9 cellular contexts compared by ENCODE assay signal in genomic region chr18:35616664-35617423, GRCh38. TPM values are rescaled to one million over a fixed set of nuclear protein-coding genes. Genes with fewer than 3 reads are reported as not detected.
DNase-seq lines count a peak whose midpoint lies in the region; ATAC-seq, FAIRE-seq and TF ChIP-seq lines count a peak whose summit lies in the region.
"Had no signal": no experiment of that assay in that cellular context is flagged by ENCODE, and none has a peak within 500 bp of the region (broad histone marks: within the 10 kb centered on the region; RNA-seq: fewer than 3 reads in every experiment).

No MANE protein-coding gene starts in this region.

- H2BK20ac ChIP-seq in H1 (ENCODE audit: low read length), result no peak overlapping the region

- no peak overlapping the region for H4K91ac ChIP-seq in H1 (replicated peaks; ENCODE audit: insufficient read length, low read length)

- no peaks in the 10 kb centered on the region for H3K36me3 Mint-ChIP-seq in activated CD4-positive, alpha-beta T cell treated with anti-CD3 and anti-CD28 coated beads, Interleukin-2, amount 10 ng/mL, durations not matched to agents 24 days and 14 days (ENCODE audit: low read depth)
- peaks cover 0 to 4% (median 0%) of the 10 kb centered on the region in 5 donors for H3K36me3 Mint-ChIP-seq in naive thymus-derived CD4-positive, alpha-beta T cell

- no peak overlapping the region for H2BK120ac ChIP-seq in H1 (replicated peaks; ENCODE audit: low read depth, low read length)

- TF ChIP-seq POLR2A in H54 (IDR thresholded peaks at IDR 0.05; ENCODE audit: low read depth, low read length) (no peak), H1 (IDR thresholded peaks at IDR 0.05; ENCODE audit: control extremely low read depth in 1 of 2, low read depth in 2 of 2, low read length in 2 of 2) (no peak)

- H4K20me1 ChIP-seq in Loucy (ENCODE audit: insufficient read depth, low read length, poor library complexity, severe bottlenecking) (peaks cover 3% of the 10 kb centered on the region), H1 (replicated peaks in 1 of 2; ENCODE audit: control insufficient read depth in 1 of 2, insufficient read depth in 2 of 2, low read length in 2 of 2) (no peaks in the 10 kb centered on the region)

- H3K27ac ChIP-seq in H1 (ENCODE audit: low read depth, low read length), result 0 out of 2 replicates have a peak overlapping the region, but pooled peaks have one; percentile 2
- H3K27ac ChIP-seq in naive thymus-derived CD4-positive, alpha-beta T cell (ENCODE audit: low read depth, low read length), result peak overlapping the region; percentile 70

- H3K9ac ChIP-seq in Loucy (ENCODE audit: low read depth, low read length, poor library complexity, severe bottlenecking), result peak overlapping the region; percentile 58
- H3K9ac ChIP-seq in H1 (replicated peaks in 1 of 4; ENCODE audit: extremely low read depth in 1 of 4, low read depth in 3 of 4, low read length in 3 of 4), result no peak overlapping the region

- peak overlapping the region; percentile 69 for H3K4me3 ChIP-seq in Loucy (ENCODE audit: low read length, poor library complexity, severe bottlenecking)
- H3K4me3 ChIP-seq in H1 (ENCODE audit: extremely low read depth in 1 of 4, insufficient read depth in 2 of 4, low read depth in 3 of 4, low read length in 4 of 4), result no peak overlapping the region
- peak overlapping the region; percentile 43 for H3K4me3 ChIP-seq in naive thymus-derived CD4-positive, alpha-beta T cell (ENCODE audit: low read length)

- intact Hi-C loops in activated CD4-positive, alpha-beta T cell treated with anti-CD3 and anti-CD28 coated beads, Interleukin-2, amount 10 ng/mL, durations not matched to agents 24 days and 14 days (cut with micrococcal nuclease), result loop anchor here (1.0 to 10.0 kb wide), 10 partner anchors 7 to 752 kb away; partner anchors contain the start of genes INO80C, MAPRE2 and RMP24
- intact Hi-C loops in naive thymus-derived CD4-positive, alpha-beta T cell (cut with micrococcal nuclease), result loop anchor here (1.0 to 5.0 kb wide), 6 partner anchors 8 to 450 kb away; partner anchors contain the start of genes INO80C (in 2 of the 2) and RPRD1A (in 1 of the 2)

- H3K79me2 ChIP-seq in Loucy (ENCODE audit: insufficient read depth, low read length) (peaks cover 67% of the 10 kb centered on the region), H1 (ENCODE audit: control insufficient read depth in 1 of 2, insufficient read depth in 2 of 2, low read length in 2 of 2) (peaks cover 0 to 42% of the 10 kb centered on the region in 2 experiments; a peak in 2 of 4 replicates)

- H3K4me3 Mint-ChIP-seq in activated CD4-positive, alpha-beta T cell treated with anti-CD3 and anti-CD28 coated beads, Interleukin-2, amount 10 ng/mL, durations not matched to agents 24 days and 14 days, result no peak overlapping the region
- H3K4me3 Mint-ChIP-seq in naive thymus-derived CD4-positive, alpha-beta T cell, result no peak overlapping the region

- TF ChIP-seq CTCF in Loucy (conservative IDR thresholded peaks at IDR 0.05; ENCODE audit: low read length) (0 out of 2 replicates have a peak, but pooled peaks have one; percentile 8), H1 (IDR thresholded peaks at IDR 0.05; ENCODE audit: control extremely low read depth in 1 of 3, insufficient read depth in 1 of 3, low read depth in 1 of 3, low read length in 3 of 3) (no peak)

- no peak overlapping the region for H2BK5ac ChIP-seq in H1 (ENCODE audit: low read depth, low read length)

- H3K4ac ChIP-seq in H1 (replicated peaks; ENCODE audit: insufficient read length, low read depth, low read length), result no peak overlapping the region

- H3K4me1 ChIP-seq in Loucy (ENCODE audit: insufficient read depth, low read length, poor library complexity, severe bottlenecking) (peaks cover 51% of the 10 kb centered on the region), H1 (replicated peaks in 1 of 4; ENCODE audit: control insufficient read depth in 3 of 4, insufficient read depth in 4 of 4, low read length in 3 of 4) (peaks cover 2 to 6% (median 4%) of the 10 kb centered on the region in 4 experiments; a peak in 4 of 7 replicates)
- H3K4me1 ChIP-seq in naive thymus-derived CD4-positive, alpha-beta T cell (ENCODE audit: control insufficient read depth in 2 of 2, insufficient read depth in 2 of 2, low read length in 2 of 2), result peaks cover 7 to 16% of the 10 kb centered on the region in 2 donors

- no peaks in the 10 kb centered on the region for H3K9me3 Mint-ChIP-seq in activated CD4-positive, alpha-beta T cell treated with anti-CD3 and anti-CD28 coated beads, Interleukin-2, amount 10 ng/mL, durations not matched to agents 24 days and 14 days
- H3K9me3 Mint-ChIP-seq in naive thymus-derived CD4-positive, alpha-beta T cell, result no peaks in the 10 kb centered on the region

- POLR2A ChIA-PET in H1 (lab: Charles Lee; ENCODE audit: partially characterized antibody), result interaction anchor here (0.9 kb wide), 1 partner anchor 150 kb away, joined by 3 read pairs; no protein-coding TSS in a partner anchor
- POLR2A ChIA-PET in naive thymus-derived CD4-positive, alpha-beta T cell (lab: Charles Lee), result interaction anchor here (0.7 to 1.7 kb wide), 3 partner anchors 21 to 242 kb away, joined by 3 to 8 read pairs (median 5); partner anchors contain the start of gene INO80C

- DNase-seq in GM04504 (ENCODE audit: low read depth), result peak; percentile 26
- peak; percentile 19 for DNase-seq in H54 (ENCODE audit: insufficient read length, low spot score)
- DNase-seq in activated CD4-positive, alpha-beta T cell treated with anti-CD3 and anti-CD28 coated beads, Interleukin-2, amount 10 ng/mL, durations not matched to agents 24 days and 14 days, result peak; percentile 85
- no peak for DNase-seq in H1 (ENCODE audit: low read depth in 1 of 2, low spot score in 2 of 2)
- DNase-seq in naive thymus-derived CD4-positive, alpha-beta T cell, result peak in 8 of 9 donors; percentile 44 to 74 (median 69)
- peak; percentile 59 for DNase-seq in stimulated activated naive CD8-positive, alpha-beta T cell treated with anti-CD3 and anti-CD28 coated beads, Interleukin-15, Interleukin-2, amounts not matched to agents 100 U/mL and 50 U/mL, for 24 hours
- DNase-seq in T1000 (lab: John Stamatoyannopoulos, UW), result no peak

- no peak overlapping the region for H3K18ac ChIP-seq in H1 (ENCODE audit: extremely low read depth, low read length)

- no peak for TF ChIP-seq EP300 in H1 (IDR thresholded peaks at IDR 0.05; ENCODE audit: borderline replicate concordance in 1 of 2, low read depth in 2 of 2, low read length in 2 of 2)

- peaks cover 11% of the 10 kb centered on the region; the same call in 1 of the 2 replicates for H3F3A ChIP-seq in Loucy (ENCODE audit: low read depth)

- ATAC-seq in naive thymus-derived CD4-positive, alpha-beta T cell, result peak; percentile 95
- peak; percentile 96 for ATAC-seq in stimulated activated naive CD8-positive, alpha-beta T cell treated with anti-CD3 and anti-CD28 coated beads, Interleukin-15, Interleukin-2, amounts not matched to agents 100 U/mL and 50 U/mL, for 24 hours

- H3K27ac Mint-ChIP-seq in activated CD4-positive, alpha-beta T cell treated with anti-CD3 and anti-CD28 coated beads, Interleukin-2, amount 10 ng/mL, durations not matched to agents 24 days and 14 days, result no peak overlapping the region
- H3K27ac Mint-ChIP-seq in naive thymus-derived CD4-positive, alpha-beta T cell, result no peak overlapping the region

- H3K79me1 ChIP-seq in H1 (ENCODE audit: low read depth, low read length), result 0 out of 2 replicates have a peak, but pooled peaks cover 2% of the 10 kb centered on the region

- H3K23ac ChIP-seq in H1 (ENCODE audit: insufficient read length), result no peak overlapping the region

- H3K4me2 ChIP-seq in Loucy (ENCODE audit: low read depth, low read length, poor library complexity, severe bottlenecking), result peak overlapping the region; percentile 85
- no peak overlapping the region for H3K4me2 ChIP-seq in H1 (ENCODE audit: insufficient read depth in 1 of 2, low read depth in 2 of 2, low read length in 2 of 2)

- H3K36me3 ChIP-seq in Loucy (ENCODE audit: insufficient read depth, low read length) (no peaks in the 10 kb centered on the region), H1 (ENCODE audit: control insufficient read depth in 2 of 4, insufficient read depth in 4 of 4, low read length in 3 of 4) (no peaks in the 10 kb centered on the region)
- no peaks in the 10 kb centered on the region for H3K36me3 ChIP-seq in naive thymus-derived CD4-positive, alpha-beta T cell (ENCODE audit: control insufficient read depth in 2 of 3, insufficient read depth in 3 of 3, low read length in 3 of 3)

- CTCF ChIA-PET in H1 (lab: Charles Lee; ENCODE audit: partially characterized antibody), result interaction anchor here (0.8 to 1.1 kb wide), 3 partner anchors 8 to 94 kb away, joined by 3 to 4 read pairs (median 4); no protein-coding TSS in a partner anchor
- CTCF ChIA-PET in naive thymus-derived CD4-positive, alpha-beta T cell (lab: Charles Lee), result interaction anchor here (0.7 kb wide), 1 partner anchor 33 kb away, joined by 3 read pairs; no protein-coding TSS in a partner anchor

- H3K9me2 ChIP-seq in Loucy (replicated peaks; ENCODE audit: low read depth, low read length), result no peaks in the 10 kb centered on the region

- WGBS in H1 (ENCODE audit: extremely low coverage in 1 of 2, insufficient coverage in 1 of 2, insufficient read length in 1 of 2, insufficient replicate concordance in 2 of 2, low coverage in 1 of 2, low lambda C conversion rate in 2 of 2, missing lambda C conversion rate in 1 of 2), 2 experiments, result 72% methylated on average over 6 of the region's 6 CpGs; no CpG with 5 or more reads in 1 of the 2 experiments

- H3K27me3 Mint-ChIP-seq in activated CD4-positive, alpha-beta T cell treated with anti-CD3 and anti-CD28 coated beads, Interleukin-2, amount 10 ng/mL, durations not matched to agents 24 days and 14 days, result no peaks in the 10 kb centered on the region
- no peaks in the 10 kb centered on the region for H3K27me3 Mint-ChIP-seq in naive thymus-derived CD4-positive, alpha-beta T cell

- no peak overlapping the region for H4K5ac ChIP-seq in H1 (ENCODE audit: insufficient read length, low read depth, low read length)

- H2BK12ac ChIP-seq in H1 (ENCODE audit: low read depth, low read length), result no peak overlapping the region

- H3K9me3 ChIP-seq in Loucy (ENCODE audit: insufficient read depth, low read depth, low read length) (no peaks in the 10 kb centered on the region), H1 (ENCODE audit: insufficient read depth in 2 of 2, low read depth in 1 of 2, low read length in 1 of 2) (no peaks in the 10 kb centered on the region)
- H3K9me3 ChIP-seq in naive thymus-derived CD4-positive, alpha-beta T cell (ENCODE audit: control insufficient read depth in 2 of 3, low read length in 3 of 3), result no peaks in the 10 kb centered on the region

- H2AK5ac ChIP-seq in H1 (ENCODE audit: low read depth, low read length), result 0 out of 2 replicates have a peak overlapping the region, but pooled peaks have one; percentile 84

- no peak overlapping the region for H3K56ac ChIP-seq in H1 (replicated peaks; ENCODE audit: insufficient read length, low read depth, low read length)

- no peak for TF ChIP-seq RAD21 in H1 (IDR thresholded peaks at IDR 0.05 in 1 of 2, conservative IDR thresholded peaks at IDR 0.05 in 1 of 2; ENCODE audit: low read depth in 2 of 2, low read length in 2 of 2)

- H2BK15ac ChIP-seq in H1 (ENCODE audit: low read length), result peak overlapping the region; percentile 38; the same call in 1 of the 2 replicates

- FAIRE-seq in H54 (lab: Jason Lieb, UNC) (peak; percentile 85), H1 (lab: Jason Lieb, UNC) (peak; percentile 24)
- FAIRE-seq: TTC549 had no signal

- no peak overlapping the region for H3K14ac ChIP-seq in H1 (ENCODE audit: insufficient read length)

- H3K4me1 Mint-ChIP-seq in activated CD4-positive, alpha-beta T cell treated with anti-CD3 and anti-CD28 coated beads, Interleukin-2, amount 10 ng/mL, durations not matched to agents 24 days and 14 days, result peaks cover 2% of the 10 kb centered on the region
- peaks cover 7 to 25% (median 14%) of the 10 kb centered on the region in 7 donors for H3K4me1 Mint-ChIP-seq in naive thymus-derived CD4-positive, alpha-beta T cell

- H3K27me3 ChIP-seq in Loucy (ENCODE audit: insufficient read depth, low read length, poor library complexity, severe bottlenecking), result no peaks in the 10 kb centered on the region
- H3K27me3 ChIP-seq in H1 (replicated peaks in 1 of 4; ENCODE audit: control insufficient read depth in 3 of 4, extremely low read depth in 1 of 4, insufficient read depth in 3 of 4, low read length in 3 of 4), result no peaks in the 10 kb centered on the region
- no peaks in the 10 kb centered on the region for H3K27me3 ChIP-seq in naive thymus-derived CD4-positive, alpha-beta T cell (ENCODE audit: control insufficient read depth in 2 of 2, insufficient read depth in 2 of 2, low read length in 2 of 2)

- H4K8ac ChIP-seq in H1 (ENCODE audit: extremely low read depth, insufficient read depth, low read length), result no peak overlapping the region

- H2AFZ ChIP-seq in Loucy (ENCODE audit: low read length) (peak overlapping the region; percentile 64), H1 (ENCODE audit: low read length) (no peak overlapping the region)

- H3K23me2 ChIP-seq in H1 (ENCODE audit: low read depth, low read length), result no peaks in the 10 kb centered on the region

RNA-seq across cellular contexts. Expression of gene GALNT1, which starts 35.3 kb away (rescaled TPM):
- total RNA-seq in activated CD4-positive, alpha-beta T cell treated with anti-CD3 and anti-CD28 coated beads, Interleukin-2, amount 10 ng/mL, durations not matched to agents 24 days and 14 days, result 47.0 and 50.8 TPM in 2 replicates
- total RNA-seq in H1 (2021; fragmentation: NEBNext Ultra II Directional; extraction: Animal tissue kit (Norgen Biotek cat#: 25700)), result 93.0 and 101 TPM in 2 replicates
- polyA plus RNA-seq in H1 (2011; rRNA removed), result 10.2 and 22.4 TPM in 2 replicates
- 25.1 TPM for polyA plus RNA-seq in H1 (2011; cell fraction: cytosol; rRNA removed)
- polyA plus RNA-seq in H1 (2011; cell fraction: nucleus; rRNA removed), result 23.9 TPM
- polyA plus RNA-seq in H1 (2012, experiment 1 of 2), result 34.2 to 64.5 TPM (median 42.5 TPM) in 4 replicates
- polyA plus RNA-seq in H1 (2012, experiment 2 of 2), result 3.8 TPM
- polyA plus RNA-seq in H1 (2013, experiment 1 of 2), result 112 TPM
- 124 TPM for polyA plus RNA-seq in H1 (2013, experiment 2 of 2)
- polyA minus RNA-seq in H1 (2011; rRNA and poly(A)+ RNA removed), result 58.7 and 85.3 TPM in 2 replicates
- polyA minus RNA-seq in H1 (2011; cell fraction: cytosol; rRNA and poly(A)+ RNA removed), result 25.8 TPM
- polyA minus RNA-seq in H1 (2011; cell fraction: nucleus; rRNA and poly(A)+ RNA removed), result 68.9 TPM
- 10 to 100 TPM; 20.9 to 42.0 (median 35.1) TPM for total RNA-seq in naive thymus-derived CD4-positive, alpha-beta T cell
- 10 to 100 TPM; 21.4 to 24.5 TPM for polyA plus RNA-seq in naive thymus-derived CD4-positive, alpha-beta T cell

Comparison
In these comparisons a context has a peak if more than half of its experiments do, and no peak if none do; other contexts are left out.
1. DNase-seq: peak in GM04504 (single experiment), H54 (single experiment), activated CD4-positive, alpha-beta T cell treated with anti-CD3 and anti-CD28 coated beads, Interleukin-2, amount 10 ng/mL, durations not matched to agents 24 days and 14 days (single experiment), naive thymus-derived CD4-positive, alpha-beta T cell (8 of 9) and stimulated activated naive CD8-positive, alpha-beta T cell treated with anti-CD3 and anti-CD28 coated beads, Interleukin-15, Interleukin-2, amounts not matched to agents 100 U/mL and 50 U/mL, for 24 hours (single experiment); none in H1 (0 of 2) and T1000 (single experiment).
2. H3K4me3 ChIP-seq: peak in Loucy (single experiment) and naive thymus-derived CD4-positive, alpha-beta T cell (single experiment); none in H1 (0 of 4).